1 cellular context compared by ENCODE assay signal in genomic region chr3:124873241-124873640, GRCh38.
TF ChIP-seq lines count a peak whose summit lies in the region.

No MANE protein-coding gene starts in this region.

TF ChIP-seq in WTC11, 78 proteins besides CTCF, POLR2A, EP300 and RAD21 (continued from another document):
- TF ChIP-seq, protein P1, sequence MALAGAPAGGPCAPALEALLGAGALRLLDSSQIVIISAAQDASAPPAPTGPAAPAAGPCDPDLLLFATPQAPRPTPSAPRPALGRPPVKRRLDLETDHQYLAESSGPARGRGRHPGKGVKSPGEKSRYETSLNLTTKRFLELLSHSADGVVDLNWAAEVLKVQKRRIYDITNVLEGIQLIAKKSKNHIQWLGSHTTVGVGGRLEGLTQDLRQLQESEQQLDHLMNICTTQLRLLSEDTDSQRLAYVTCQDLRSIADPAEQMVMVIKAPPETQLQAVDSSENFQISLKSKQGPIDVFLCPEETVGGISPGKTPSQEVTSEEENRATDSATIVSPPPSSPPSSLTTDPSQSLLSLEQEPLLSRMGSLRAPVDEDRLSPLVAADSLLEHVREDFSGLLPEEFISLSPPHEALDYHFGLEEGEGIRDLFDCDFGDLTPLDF (CRISPR knock-in tag; IDR thresholded peaks at IDR 0.05), result no peak
- TF ChIP-seq SP1 (CRISPR knock-in tag; conservative IDR thresholded peaks at IDR 0.05), result no peak
- TF ChIP-seq, protein P2, sequence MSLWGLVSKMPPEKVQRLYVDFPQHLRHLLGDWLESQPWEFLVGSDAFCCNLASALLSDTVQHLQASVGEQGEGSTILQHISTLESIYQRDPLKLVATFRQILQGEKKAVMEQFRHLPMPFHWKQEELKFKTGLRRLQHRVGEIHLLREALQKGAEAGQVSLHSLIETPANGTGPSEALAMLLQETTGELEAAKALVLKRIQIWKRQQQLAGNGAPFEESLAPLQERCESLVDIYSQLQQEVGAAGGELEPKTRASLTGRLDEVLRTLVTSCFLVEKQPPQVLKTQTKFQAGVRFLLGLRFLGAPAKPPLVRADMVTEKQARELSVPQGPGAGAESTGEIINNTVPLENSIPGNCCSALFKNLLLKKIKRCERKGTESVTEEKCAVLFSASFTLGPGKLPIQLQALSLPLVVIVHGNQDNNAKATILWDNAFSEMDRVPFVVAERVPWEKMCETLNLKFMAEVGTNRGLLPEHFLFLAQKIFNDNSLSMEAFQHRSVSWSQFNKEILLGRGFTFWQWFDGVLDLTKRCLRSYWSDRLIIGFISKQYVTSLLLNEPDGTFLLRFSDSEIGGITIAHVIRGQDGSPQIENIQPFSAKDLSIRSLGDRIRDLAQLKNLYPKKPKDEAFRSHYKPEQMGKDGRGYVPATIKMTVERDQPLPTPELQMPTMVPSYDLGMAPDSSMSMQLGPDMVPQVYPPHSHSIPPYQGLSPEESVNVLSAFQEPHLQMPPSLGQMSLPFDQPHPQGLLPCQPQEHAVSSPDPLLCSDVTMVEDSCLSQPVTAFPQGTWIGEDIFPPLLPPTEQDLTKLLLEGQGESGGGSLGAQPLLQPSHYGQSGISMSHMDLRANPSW (CRISPR knock-in tag; conservative IDR thresholded peaks at IDR 0.05; ENCODE audit: low read depth), result no peak
- TF ChIP-seq FOXK1 (CRISPR knock-in tag; IDR thresholded peaks at IDR 0.05), result no peak
- no peak for TF ChIP-seq ZNF263 (CRISPR knock-in tag; IDR thresholded peaks at IDR 0.05; ENCODE audit: low read depth)
- no peak for TF ChIP-seq ZNF121 (CRISPR knock-in tag; IDR thresholded peaks at IDR 0.05)
- no peak for TF ChIP-seq SMAD3 (CRISPR knock-in tag; IDR thresholded peaks at IDR 0.05; ENCODE audit: borderline replicate concordance)
- no peak for TF ChIP-seq USF1 (CRISPR knock-in tag; IDR thresholded peaks at IDR 0.05)
- TF ChIP-seq, protein P3, sequence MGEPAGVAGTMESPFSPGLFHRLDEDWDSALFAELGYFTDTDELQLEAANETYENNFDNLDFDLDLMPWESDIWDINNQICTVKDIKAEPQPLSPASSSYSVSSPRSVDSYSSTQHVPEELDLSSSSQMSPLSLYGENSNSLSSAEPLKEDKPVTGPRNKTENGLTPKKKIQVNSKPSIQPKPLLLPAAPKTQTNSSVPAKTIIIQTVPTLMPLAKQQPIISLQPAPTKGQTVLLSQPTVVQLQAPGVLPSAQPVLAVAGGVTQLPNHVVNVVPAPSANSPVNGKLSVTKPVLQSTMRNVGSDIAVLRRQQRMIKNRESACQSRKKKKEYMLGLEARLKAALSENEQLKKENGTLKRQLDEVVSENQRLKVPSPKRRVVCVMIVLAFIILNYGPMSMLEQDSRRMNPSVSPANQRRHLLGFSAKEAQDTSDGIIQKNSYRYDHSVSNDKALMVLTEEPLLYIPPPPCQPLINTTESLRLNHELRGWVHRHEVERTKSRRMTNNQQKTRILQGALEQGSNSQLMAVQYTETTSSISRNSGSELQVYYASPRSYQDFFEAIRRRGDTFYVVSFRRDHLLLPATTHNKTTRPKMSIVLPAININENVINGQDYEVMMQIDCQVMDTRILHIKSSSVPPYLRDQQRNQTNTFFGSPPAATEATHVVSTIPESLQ (CRISPR knock-in tag; IDR thresholded peaks at IDR 0.05), result no peak
- TF ChIP-seq PRRX2 (CRISPR knock-in tag; IDR thresholded peaks at IDR 0.05), result no peak
- no peak for TF ChIP-seq PRDM15 (CRISPR knock-in tag; IDR thresholded peaks at IDR 0.05)
